In genomic region chr1:20242890-20243479, GRCh38 we compare ENCODE assay signal across 1 cellular context.
TF ChIP-seq lines count a peak whose summit lies in the region.

No MANE protein-coding gene starts in this region.

TF ChIP-seq in H1, 55 proteins besides CTCF, POLR2A, EP300 and RAD21:
- TF ChIP-seq ATF2 (IDR thresholded peaks at IDR 0.05; ENCODE audit: low read length) (no peak), BCL11A (IDR thresholded peaks at IDR 0.05; ENCODE audit: low read depth in 2 of 2, low read length in 2 of 2) (no peak), SP4 (IDR thresholded peaks at IDR 0.05; ENCODE audit: low read length) (no peak), SAP30 (IDR thresholded peaks at IDR 0.05; ENCODE audit: insufficient read depth, insufficient replicate concordance, low read length) (no peak), CEBPB (IDR thresholded peaks at IDR 0.05; ENCODE audit: low read depth, low read length) (no peak), YY1 (IDR thresholded peaks at IDR 0.05; ENCODE audit: low read depth, low read length) (no peak), SP1 (IDR thresholded peaks at IDR 0.05; ENCODE audit: low read depth, low read length) (no peak), MAX (IDR thresholded peaks at IDR 0.05) (no peak), TBP (IDR thresholded peaks at IDR 0.05; ENCODE audit: low read depth, low read length) (no peak), TAF7 (optimal IDR thresholded peaks at IDR 0.05; ENCODE audit: borderline replicate concordance, low read depth, low read length) (no peak), TCF12 (IDR thresholded peaks at IDR 0.05; ENCODE audit: low read depth, low read length) (no peak), CHD7 (IDR thresholded peaks at IDR 0.05; ENCODE audit: insufficient replicate concordance, low read length) (no peak), JUND (IDR thresholded peaks at IDR 0.05; ENCODE audit: low read length) (no peak), GTF2F1 (IDR thresholded peaks at IDR 0.05; ENCODE audit: borderline replicate concordance, low read depth, low read length) (no peak), JUN (IDR thresholded peaks at IDR 0.05; ENCODE audit: low read depth, low read length) (no peak), RFX5 (IDR thresholded peaks at IDR 0.05; ENCODE audit: borderline replicate concordance, low read depth, low read length) (no peak), PHF8 (conservative IDR thresholded peaks at IDR 0.05; ENCODE audit: low read depth, low read length) (no peak), CBX8 (IDR thresholded peaks at IDR 0.05; ENCODE audit: borderline replicate concordance, low read depth, low read length) (no peak)
